In the genomic region with DNA sequence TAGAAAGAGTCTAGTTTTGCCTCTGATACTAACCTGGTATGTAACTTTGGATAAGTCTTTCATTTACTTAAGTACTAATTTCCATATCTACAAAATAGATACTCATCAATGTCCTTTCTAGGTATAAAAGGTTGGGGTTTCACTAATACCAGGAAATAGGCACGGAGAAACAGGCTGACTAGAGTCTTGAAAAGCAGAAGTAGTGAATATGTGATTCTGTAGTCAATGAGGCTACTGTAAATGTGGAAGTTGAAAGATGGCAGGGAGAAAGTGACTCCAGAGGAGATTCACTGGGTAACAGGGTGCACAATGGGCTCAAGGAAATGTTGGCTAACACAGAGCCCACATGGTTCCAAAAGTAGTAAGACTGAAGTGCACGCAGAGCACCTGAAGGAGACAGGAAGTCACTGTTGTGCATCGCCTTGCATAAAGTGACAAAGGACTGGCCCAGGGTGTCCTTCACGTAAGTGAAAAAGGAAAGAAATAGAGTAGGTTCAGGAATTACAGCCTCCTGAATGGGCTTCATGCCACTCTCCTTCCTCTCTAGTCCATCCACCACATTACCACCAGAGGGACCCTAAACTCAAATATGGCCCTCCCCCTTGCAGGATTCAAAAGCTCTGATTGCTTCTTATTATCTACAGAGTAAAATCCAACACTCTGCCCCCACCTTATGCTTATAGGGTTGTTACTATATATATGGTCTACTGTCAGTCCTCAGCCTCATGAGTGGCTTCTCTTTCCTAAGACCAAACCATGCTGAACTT, we compare ENCODE assay signal across 11 cellular contexts.
DNase-seq lines count a peak whose midpoint lies in the region; ATAC-seq and TF ChIP-seq lines count a peak whose summit lies in the region.
"Had no signal": no experiment of that assay in that cellular context is flagged by ENCODE, and none has a peak within 500 bp of the region (broad histone marks: within the 10 kb centered on the region; RNA-seq: fewer than 3 reads in every experiment).

No MANE protein-coding gene starts in this region.

- 73% methylated on average over 4 of the region's 4 CpGs for WGBS in liver

- no peaks in the 10 kb centered on the region for H3K36me3 ChIP-seq in liver (ENCODE audit: control insufficient read depth in 4 of 4, insufficient read depth in 3 of 4, low read depth in 1 of 4, low read length in 3 of 4)
- H3K36me3 ChIP-seq: breast epithelium had no signal

- ATAC-seq in GM21529 (IDR thresholded peaks at IDR 0.05; ENCODE audit: unreplicated experiment) (peak; percentile 66), GM19023 (IDR thresholded peaks at IDR 0.05; ENCODE audit: unreplicated experiment) (no peak)

- DNase-seq in NCI-H1105 treated with DMSO at 0.1 percent for 48 hours (lab: John Stamatoyannopoulos, UW) (peak; percentile 9), NCI-H1105 (lab: John Stamatoyannopoulos, UW) (no peak), NCI-H460 (ENCODE audit: extremely low read depth, low read depth) (peak; percentile 8), COLO668 (lab: John Stamatoyannopoulos, UW; ENCODE audit: unreplicated experiment) (no peak), foreskin melanocyte (no peak)
- DNase-seq: activated CD4-positive, alpha-beta T cell treated with anti-CD3 and anti-CD28 coated beads, Interleukin-2, amount 50 U/mL, for 1 hour; NCI-H2227 treated with DMSO at 0.1 percent for 48 hours had no signal

- H3K27ac ChIP-seq in liver (ENCODE audit: low read depth in 1 of 2, low read length in 2 of 2): no peak overlapping the region
- H3K27ac ChIP-seq: breast epithelium had no signal

- no peak overlapping the region for H3K4me3 ChIP-seq in liver (ENCODE audit: low read depth in 1 of 3, low read length in 3 of 3)
- H3K4me3 ChIP-seq: breast epithelium had no signal

- peak; percentile 27 to 42 for TF ChIP-seq RAD21 in liver (IDR thresholded peaks at IDR 0.05)

- no peak overlapping the region for H3K9ac ChIP-seq in liver (ENCODE audit: low read depth in 1 of 2, low read length in 2 of 2)

- H3K9me3 ChIP-seq in liver (ENCODE audit: control insufficient read depth in 4 of 4, low read length in 3 of 4): no peaks in the 10 kb centered on the region
- H3K9me3 ChIP-seq: breast epithelium had no signal

- no peaks in the 10 kb centered on the region for H3K4me1 ChIP-seq in liver (ENCODE audit: control insufficient read depth in 4 of 4, insufficient read depth in 4 of 4, low read length in 3 of 4)
- H3K4me1 ChIP-seq: breast epithelium had no signal

- TF ChIP-seq CTCF in liver (IDR thresholded peaks at IDR 0.05; ENCODE audit: low read depth, low read length, missing input control): no peak

- peaks cover 0 to 7% (median 1%) of the 10 kb centered on the region in 4 donors for H3K27me3 ChIP-seq in liver (ENCODE audit: control insufficient read depth in 4 of 4, insufficient read depth in 4 of 4, low read length in 3 of 4)
- H3K27me3 ChIP-seq: breast epithelium had no signal

TF ChIP-seq in liver, 16 proteins besides CTCF, POLR2A, EP300 and RAD21:
- TF ChIP-seq EGR1 (IDR thresholded peaks at IDR 0.05; ENCODE audit: low read depth in 2 of 2): no peak
- TF ChIP-seq RXRA (IDR thresholded peaks at IDR 0.05): no peak
- no peak for TF ChIP-seq TAF1 (conservative IDR thresholded peaks at IDR 0.05)
- TF ChIP-seq FOXA2 (IDR thresholded peaks at IDR 0.05): no peak
- no peak for TF ChIP-seq NR2F2 (IDR thresholded peaks at IDR 0.05)
- TF ChIP-seq, protein P1, sequence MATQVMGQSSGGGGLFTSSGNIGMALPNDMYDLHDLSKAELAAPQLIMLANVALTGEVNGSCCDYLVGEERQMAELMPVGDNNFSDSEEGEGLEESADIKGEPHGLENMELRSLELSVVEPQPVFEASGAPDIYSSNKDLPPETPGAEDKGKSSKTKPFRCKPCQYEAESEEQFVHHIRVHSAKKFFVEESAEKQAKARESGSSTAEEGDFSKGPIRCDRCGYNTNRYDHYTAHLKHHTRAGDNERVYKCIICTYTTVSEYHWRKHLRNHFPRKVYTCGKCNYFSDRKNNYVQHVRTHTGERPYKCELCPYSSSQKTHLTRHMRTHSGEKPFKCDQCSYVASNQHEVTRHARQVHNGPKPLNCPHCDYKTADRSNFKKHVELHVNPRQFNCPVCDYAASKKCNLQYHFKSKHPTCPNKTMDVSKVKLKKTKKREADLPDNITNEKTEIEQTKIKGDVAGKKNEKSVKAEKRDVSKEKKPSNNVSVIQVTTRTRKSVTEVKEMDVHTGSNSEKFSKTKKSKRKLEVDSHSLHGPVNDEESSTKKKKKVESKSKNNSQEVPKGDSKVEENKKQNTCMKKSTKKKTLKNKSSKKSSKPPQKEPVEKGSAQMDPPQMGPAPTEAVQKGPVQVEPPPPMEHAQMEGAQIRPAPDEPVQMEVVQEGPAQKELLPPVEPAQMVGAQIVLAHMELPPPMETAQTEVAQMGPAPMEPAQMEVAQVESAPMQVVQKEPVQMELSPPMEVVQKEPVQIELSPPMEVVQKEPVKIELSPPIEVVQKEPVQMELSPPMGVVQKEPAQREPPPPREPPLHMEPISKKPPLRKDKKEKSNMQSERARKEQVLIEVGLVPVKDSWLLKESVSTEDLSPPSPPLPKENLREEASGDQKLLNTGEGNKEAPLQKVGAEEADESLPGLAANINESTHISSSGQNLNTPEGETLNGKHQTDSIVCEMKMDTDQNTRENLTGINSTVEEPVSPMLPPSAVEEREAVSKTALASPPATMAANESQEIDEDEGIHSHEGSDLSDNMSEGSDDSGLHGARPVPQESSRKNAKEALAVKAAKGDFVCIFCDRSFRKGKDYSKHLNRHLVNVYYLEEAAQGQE (IDR thresholded peaks at IDR 0.05): no peak
- no peak for TF ChIP-seq HNF4A (conservative IDR thresholded peaks at IDR 0.05)
- no peak for TF ChIP-seq SP1 (IDR thresholded peaks at IDR 0.05)
- no peak for TF ChIP-seq GABPA (IDR thresholded peaks at IDR 0.05 in 1 of 2, conservative IDR thresholded peaks at IDR 0.05 in 1 of 2)
- TF ChIP-seq, protein P2, sequence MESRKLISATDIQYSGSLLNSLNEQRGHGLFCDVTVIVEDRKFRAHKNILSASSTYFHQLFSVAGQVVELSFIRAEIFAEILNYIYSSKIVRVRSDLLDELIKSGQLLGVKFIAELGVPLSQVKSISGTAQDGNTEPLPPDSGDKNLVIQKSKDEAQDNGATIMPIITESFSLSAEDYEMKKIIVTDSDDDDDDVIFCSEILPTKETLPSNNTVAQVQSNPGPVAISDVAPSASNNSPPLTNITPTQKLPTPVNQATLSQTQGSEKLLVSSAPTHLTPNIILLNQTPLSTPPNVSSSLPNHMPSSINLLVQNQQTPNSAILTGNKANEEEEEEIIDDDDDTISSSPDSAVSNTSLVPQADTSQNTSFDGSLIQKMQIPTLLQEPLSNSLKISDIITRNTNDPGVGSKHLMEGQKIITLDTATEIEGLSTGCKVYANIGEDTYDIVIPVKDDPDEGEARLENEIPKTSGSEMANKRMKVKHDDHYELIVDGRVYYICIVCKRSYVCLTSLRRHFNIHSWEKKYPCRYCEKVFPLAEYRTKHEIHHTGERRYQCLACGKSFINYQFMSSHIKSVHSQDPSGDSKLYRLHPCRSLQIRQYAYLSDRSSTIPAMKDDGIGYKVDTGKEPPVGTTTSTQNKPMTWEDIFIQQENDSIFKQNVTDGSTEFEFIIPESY (IDR thresholded peaks at IDR 0.05): no peak
- TF ChIP-seq HNF4G (IDR thresholded peaks at IDR 0.05): no peak
TF ChIP-seq in liver: peak in this region for 0.

Comparison
In these comparisons a context has a peak if more than half of its experiments do, and no peak if none do; other contexts are left out.
1. DNase-seq: peak in NCI-H1105 treated with DMSO at 0.1 percent for 48 hours (single experiment) and NCI-H460 (single experiment); none in NCI-H1105 (single experiment), COLO668 (single experiment) and foreskin melanocyte (single experiment).